ENCODE assay signal across 8 cellular contexts in the genomic region with DNA sequence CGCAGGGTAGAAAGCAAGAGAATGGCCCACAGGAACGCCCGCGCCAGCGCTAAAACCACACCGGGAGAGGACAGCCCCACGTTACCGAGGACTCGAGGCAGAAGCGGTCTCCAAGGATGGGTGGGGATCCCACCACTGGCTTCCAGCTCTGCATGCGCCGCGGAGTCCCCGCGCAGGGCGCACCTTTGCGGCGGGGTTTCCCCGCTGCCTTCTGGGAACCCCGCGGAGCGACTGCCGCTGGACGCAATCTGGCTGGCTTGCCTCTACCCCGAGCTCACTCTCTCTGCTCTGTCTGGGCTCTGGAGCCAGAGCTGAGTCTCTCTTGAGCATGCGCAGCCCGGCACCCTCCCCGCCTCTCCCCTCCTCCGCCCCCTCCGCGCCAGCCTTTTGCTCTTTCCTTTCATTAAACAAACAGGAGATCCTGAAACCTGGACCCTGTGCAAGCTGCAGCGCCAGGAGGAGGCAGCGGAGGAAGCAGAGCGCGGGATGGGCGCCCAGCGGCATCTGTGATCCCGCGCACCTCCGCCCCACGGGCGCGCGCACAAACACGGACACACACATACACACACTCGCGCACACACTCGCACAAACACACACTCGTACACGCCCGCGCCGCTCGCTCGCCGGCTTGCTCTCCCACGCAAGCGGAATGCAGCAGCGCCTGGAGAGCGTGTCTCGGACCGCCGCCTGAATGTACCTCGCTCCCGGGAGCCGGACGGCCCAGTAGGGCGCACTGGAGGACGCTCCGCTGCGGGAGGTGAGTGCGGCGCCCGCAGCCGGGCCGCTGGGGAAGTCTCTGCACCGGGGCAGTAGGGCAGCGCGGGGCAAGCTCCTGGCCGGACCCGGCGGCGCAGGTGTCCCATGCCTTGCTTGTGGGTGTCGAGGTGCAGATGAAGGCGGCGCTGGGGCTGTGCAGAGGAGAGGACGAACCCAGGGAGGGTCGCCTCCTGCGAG. TPM values are rescaled to one million over a fixed set of nuclear protein-coding genes. Genes with fewer than 3 reads are reported as not detected.
DNase-seq lines count a peak whose midpoint lies in the region; ATAC-seq, FAIRE-seq and TF ChIP-seq lines count a peak whose summit lies in the region.

PLPPR1 (plus strand) TSS at position 382 of the 954 bp plus-strand sequence.

- in situ Hi-C loops in KBM-7 (cut with MboI; ENCODE audit: low pct_unique_long_range_greater_than_20kb, low sequenced_read_pairs) = no loop called here

- peak; percentile 24 for ATAC-seq in stimulated activated effector memory CD8-positive, alpha-beta T cell treated with anti-CD3 and anti-CD28 coated beads, Interleukin-12 subunit alpha, Interleukin-12 subunit beta, amount 100 ng/mL, for 72 hours
- ATAC-seq in GM18868 (IDR thresholded peaks at IDR 0.05; ENCODE audit: unreplicated experiment) (no peak), GM21723 (IDR thresholded peaks at IDR 0.05; ENCODE audit: unreplicated experiment) (no peak)

- FAIRE-seq in bronchial epithelial cell (lab: Jason Lieb, UNC) = no peak

- no peak for TF ChIP-seq CTCF in bronchial epithelial cell (IDR thresholded peaks at IDR 0.05; ENCODE audit: insufficient read depth, low read length, severe bottlenecking)
- TF ChIP-seq CTCF in kidney epithelial cell (IDR thresholded peaks at IDR 0.05; ENCODE audit: insufficient read depth, low read length, poor library complexity, severe bottlenecking) = no peak

- H3K27ac Mint-ChIP-seq in stimulated activated effector memory CD8-positive, alpha-beta T cell treated with anti-CD3 and anti-CD28 coated beads, Interleukin-12 subunit alpha, Interleukin-12 subunit beta, amount 100 ng/mL, for 72 hours = no peak within 1 kb of the TSS

- peak within 1 kb of the TSS; percentile 85 for H3K4me3 ChIP-seq in H7 (ENCODE audit: insufficient read depth, low read depth, low read length)
- H3K4me3 ChIP-seq in bronchial epithelial cell (ENCODE audit: low read depth, low read length) = peak within 1 kb of the TSS; percentile 38
- peak within 1 kb of the TSS; percentile 47 for H3K4me3 ChIP-seq in kidney epithelial cell (ENCODE audit: low read depth, low read length)

- H3K4me3 Mint-ChIP-seq in stimulated activated effector memory CD8-positive, alpha-beta T cell treated with anti-CD3 and anti-CD28 coated beads, Interleukin-12 subunit alpha, Interleukin-12 subunit beta, amount 100 ng/mL, for 72 hours = no peak within 1 kb of the TSS

- no peaks in the 10 kb centered on the region for H3K4me1 Mint-ChIP-seq in stimulated activated effector memory CD8-positive, alpha-beta T cell treated with anti-CD3 and anti-CD28 coated beads, Interleukin-12 subunit alpha, Interleukin-12 subunit beta, amount 100 ng/mL, for 72 hours

- H3K27me3 ChIP-seq in H7 (ENCODE audit: control insufficient read depth, insufficient read depth, low read length) = peaks cover 50% of the 10 kb centered on the region
- H3K27me3 ChIP-seq in bronchial epithelial cell (ENCODE audit: control insufficient read depth, insufficient read depth, low read length) = peaks cover 17% of the 10 kb centered on the region
- peaks cover 39% of the 10 kb centered on the region for H3K27me3 ChIP-seq in kidney epithelial cell (ENCODE audit: control insufficient read depth, insufficient read depth, low read length)

- DNase-seq in H7 (peak; percentile 91), NCI-H446 treated with DMSO at 0.1 percent for 48 hours (lab: John Stamatoyannopoulos, UW) (peak; percentile 84), bronchial epithelial cell (ENCODE audit: low read depth) (peak; percentile 49), kidney epithelial cell (ENCODE audit: low read depth) (peak; percentile 16), KBM-7 (no peak)
- no peak for DNase-seq in stimulated activated effector memory CD8-positive, alpha-beta T cell treated with anti-CD3 and anti-CD28 coated beads, Interleukin-12 subunit alpha, Interleukin-12 subunit beta, amount 100 ng/mL, for 72 hours (ENCODE audit: low spot score in 2 of 2)

- H3K36me3 Mint-ChIP-seq in stimulated activated effector memory CD8-positive, alpha-beta T cell treated with anti-CD3 and anti-CD28 coated beads, Interleukin-12 subunit alpha, Interleukin-12 subunit beta, amount 100 ng/mL, for 72 hours = no peaks in the 10 kb centered on the region

- no peaks in the 10 kb centered on the region for H3K9me3 Mint-ChIP-seq in stimulated activated effector memory CD8-positive, alpha-beta T cell treated with anti-CD3 and anti-CD28 coated beads, Interleukin-12 subunit alpha, Interleukin-12 subunit beta, amount 100 ng/mL, for 72 hours

- H3K36me3 ChIP-seq in H7 (replicated peaks; ENCODE audit: control insufficient read depth, insufficient read depth, low read length) (no peaks in the 10 kb centered on the region), bronchial epithelial cell (ENCODE audit: control insufficient read depth, insufficient read depth, low read length) (no peaks in the 10 kb centered on the region), kidney epithelial cell (ENCODE audit: control insufficient read depth, insufficient read depth, low read length) (no peaks in the 10 kb centered on the region)

RNA-seq across cellular contexts. Expression of gene PLPPR1, which starts in this region (rescaled TPM):
- total RNA-seq in H7 (2014; rRNA removed; shearing (Covaris generic)) = 2.7 and 2.8 TPM in 2 replicates
- total RNA-seq in bronchial epithelial cell = not detected in 2 replicates
- total RNA-seq in kidney epithelial cell = 0.08 TPM in 1 of 2 replicates, not detected in the other

Comparison
In these comparisons a context has a peak if more than half of its experiments do, and no peak if none do; other contexts are left out.
1. Peak in DNase-seq and H3K4me3 ChIP-seq in bronchial epithelial cell; RNA of the gene not detected or under 1 TPM.
2. Peak in DNase-seq and H3K4me3 ChIP-seq in kidney epithelial cell; RNA of the gene not detected or under 1 TPM.
3. DNase-seq: peak in H7 (single experiment) and NCI-H446 treated with DMSO at 0.1 percent for 48 hours (single experiment); none in stimulated activated effector memory CD8-positive, alpha-beta T cell treated with anti-CD3 and anti-CD28 coated beads, Interleukin-12 subunit alpha, Interleukin-12 subunit beta, amount 100 ng/mL, for 72 hours (0 of 2) and KBM-7 (single experiment).
4. Peak in every context shown above with its lines, with median percentiles within 50 percentile points of each other: H3K4me3 ChIP-seq.